ENCODE assay signal across 1 cellular context in genomic region chr2:166609183-166609959, GRCh38.
A peak's percentile ranks its signal among the peaks of the same experiment; 100 is the strongest.
TF ChIP-seq lines count a peak whose summit lies in the region.

No MANE protein-coding gene starts in this region.

TF ChIP-seq in HepG2, 621 proteins besides CTCF, POLR2A, EP300 and RAD21 (continued from another document and continues in another):
- TF ChIP-seq TBL1XR1 (IDR thresholded peaks at IDR 0.05; ENCODE audit: borderline replicate concordance, low read length, partially characterized antibody) (no peak), FOXO1 (CRISPR knock-in tag; IDR thresholded peaks at IDR 0.05) (no peak), ZFP91 (CRISPR knock-in tag; IDR thresholded peaks at IDR 0.05; ENCODE audit: borderline replicate concordance) (0 out of 2 replicates have a peak, but pooled peaks have one; percentile 23), HOMEZ (CRISPR knock-in tag; IDR thresholded peaks at IDR 0.05; ENCODE audit: low read depth) (peak; percentile 60; the same call in 1 of the 2 replicates), ZNF333 (CRISPR knock-in tag; IDR thresholded peaks at IDR 0.05; ENCODE audit: borderline replicate concordance) (no peak), SP2 (CRISPR knock-in tag; IDR thresholded peaks at IDR 0.05) (no peak), ZNF30 (CRISPR knock-in tag; IDR thresholded peaks at IDR 0.05) (no peak), ZNF224 (CRISPR knock-in tag; IDR thresholded peaks at IDR 0.05) (no peak), PAWR (CRISPR knock-in tag; IDR thresholded peaks at IDR 0.05; ENCODE audit: borderline replicate concordance) (no peak), MBNL3 (CRISPR knock-in tag; conservative IDR thresholded peaks at IDR 0.05) (no peak), CEBPB (IDR thresholded peaks at IDR 0.05; ENCODE audit: borderline replicate concordance, low read depth, low read length) (0 out of 2 replicates have a peak, but pooled peaks have one; percentile 22), POGZ (CRISPR knock-in tag; IDR thresholded peaks at IDR 0.05) (peak; percentile 52; the same call in 1 of the 2 replicates), HMGXB4 (CRISPR knock-in tag; IDR thresholded peaks at IDR 0.05; ENCODE audit: borderline replicate concordance in 1 of 2, low read depth in 1 of 2) (no peak), SRY (CRISPR knock-in tag; IDR thresholded peaks at IDR 0.05) (no peak), BRD4 (CRISPR knock-in tag; IDR thresholded peaks at IDR 0.05) (no peak), KDM2A (CRISPR knock-in tag; IDR thresholded peaks at IDR 0.05; ENCODE audit: borderline replicate concordance, low read depth) (no peak), ZSCAN20 (CRISPR knock-in tag; IDR thresholded peaks at IDR 0.05; ENCODE audit: borderline replicate concordance) (no peak), GABPB1 (CRISPR knock-in tag; IDR thresholded peaks at IDR 0.05) (no peak), ZNF691 (CRISPR knock-in tag; IDR thresholded peaks at IDR 0.05; ENCODE audit: borderline replicate concordance, low read depth) (no peak), TBP (CRISPR knock-in tag; IDR thresholded peaks at IDR 0.05) (no peak), CREB1 (IDR thresholded peaks at IDR 0.05) (no peak), CREB1 (CRISPR knock-in tag; IDR thresholded peaks at IDR 0.05) (peak; percentile 39; the same call in 1 of the 2 replicates), ZBTB20 (CRISPR knock-in tag; IDR thresholded peaks at IDR 0.05; ENCODE audit: borderline replicate concordance, low read depth) (no peak), RCOR2 (CRISPR knock-in tag; IDR thresholded peaks at IDR 0.05) (no peak), HNRNPUL1 (IDR thresholded peaks at IDR 0.05; ENCODE audit: low read depth, low read length) (no peak), REPIN1 (CRISPR knock-in tag; IDR thresholded peaks at IDR 0.05; ENCODE audit: borderline replicate concordance, low read depth) (no peak), KDM6A (CRISPR knock-in tag; IDR thresholded peaks at IDR 0.05; ENCODE audit: low read depth) (no peak), ZKSCAN5 (CRISPR knock-in tag; IDR thresholded peaks at IDR 0.05) (no peak), ZNF646 (CRISPR knock-in tag; IDR thresholded peaks at IDR 0.05) (no peak), PHB2 (IDR thresholded peaks at IDR 0.05; ENCODE audit: partially characterized antibody) (no peak), DPF2 (CRISPR knock-in tag; IDR thresholded peaks at IDR 0.05; ENCODE audit: borderline replicate concordance, low read depth) (no peak), ZNF142 (CRISPR knock-in tag; IDR thresholded peaks at IDR 0.05) (no peak), NFKB2 (CRISPR knock-in tag; IDR thresholded peaks at IDR 0.05; ENCODE audit: borderline replicate concordance) (no peak), ZNF235 (CRISPR knock-in tag; IDR thresholded peaks at IDR 0.05; ENCODE audit: borderline replicate concordance) (no peak), TFDP1 (CRISPR knock-in tag; IDR thresholded peaks at IDR 0.05; ENCODE audit: borderline replicate concordance) (no peak), ZNF350 (CRISPR knock-in tag; IDR thresholded peaks at IDR 0.05; ENCODE audit: borderline replicate concordance, low read depth) (no peak), EHMT2 (IDR thresholded peaks at IDR 0.05; ENCODE audit: borderline replicate concordance, low read depth, low read length) (no peak), SKI (IDR thresholded peaks at IDR 0.05; ENCODE audit: partially characterized antibody) (no peak)
